Comparison of ENCODE assay signal across 19 cellular contexts in genomic region chr11:114501901-114502300, GRCh38. TPM values are rescaled to one million over a fixed set of nuclear protein-coding genes. Genes with fewer than 3 reads are reported as not detected.
A peak's percentile ranks its signal among the peaks of the same experiment; 100 is the strongest.
DNase-seq lines count a peak whose midpoint lies in the region; ATAC-seq and TF ChIP-seq lines count a peak whose summit lies in the region.
"Had no signal": no experiment of that assay in that cellular context is flagged by ENCODE, and none has a peak within 500 bp of the region (broad histone marks: within the 10 kb centered on the region; RNA-seq: fewer than 3 reads in every experiment).

No MANE protein-coding gene starts in this region.

- no peaks in the 10 kb centered on the region for H3K79me1 ChIP-seq in mesendoderm (ENCODE audit: low read length)

- no peak overlapping the region for H2BK15ac ChIP-seq in mesendoderm (replicated peaks; ENCODE audit: low read depth)

- no peak overlapping the region for H4K8ac ChIP-seq in mesendoderm (ENCODE audit: low read depth, low read length)

- H3K27me3 Mint-ChIP-seq in WTC11 (ENCODE audit: low read depth): no peaks in the 10 kb centered on the region

- TF ChIP-seq CTCF in WTC11 (IDR thresholded peaks at IDR 0.05): no peak

- peaks cover 23% of the 10 kb centered on the region for H3K9me3 Mint-ChIP-seq in WTC11

- no peak overlapping the region for H2BK120ac ChIP-seq in mesendoderm (ENCODE audit: low read depth, low read length)

- no CpG with 5 or more reads among the region's 1 CpG for WGBS in mesendoderm (ENCODE audit: extremely low coverage, insufficient coverage, low lambda C conversion rate)

- no peaks in the 10 kb centered on the region for H3K27me3 ChIP-seq in mesendoderm (ENCODE audit: insufficient read depth, low read length, poor library complexity)
- H3K27me3 ChIP-seq: Peyer's patch had no signal

- no peak overlapping the region for H3K56ac ChIP-seq in mesendoderm (ENCODE audit: low read length)

- H3K27ac Mint-ChIP-seq in WTC11: no peak overlapping the region
- H3K27ac Mint-ChIP-seq: CD4-positive, alpha-beta T cell had no signal

- no peak overlapping the region for H2AK5ac ChIP-seq in mesendoderm (ENCODE audit: low read length)

- CTCF ChIA-PET in WTC11 (lab: Charles Lee): no interaction called here

- no peaks in the 10 kb centered on the region for H3K79me2 ChIP-seq in mesendoderm (ENCODE audit: control insufficient read depth, insufficient read depth, low read length)

- DNase-seq in AG08395 (ENCODE audit: low spot score): peak; percentile 18
- peak; percentile 17 for DNase-seq in HCEC 1CT
- DNase-seq in RKO (ENCODE audit: low spot score): peak; percentile 61
- no peak for DNase-seq in epithelial cell of prostate (ENCODE audit: low read depth, low spot score)
- DNase-seq in HK-2 (ENCODE audit: unreplicated experiment): no peak
- no peak for DNase-seq in mesendoderm
- DNase-seq in WTC11 (ENCODE audit: low spot score): no peak
- DNase-seq: 8988T; Caco-2; CD4-positive, alpha-beta T cell; NCI-H1694 treated with DMSO at 0.1 percent for 48 hours; Peyer's patch; SHP77 had no signal

- POLR2A ChIA-PET in WTC11 (lab: Charles Lee): no interaction called here

- H3K4me2 ChIP-seq in mesendoderm (ENCODE audit: low read length): no peak overlapping the region

- no peak overlapping the region for H3K9ac ChIP-seq in mesendoderm (ENCODE audit: low read length)

- H3K27ac ChIP-seq in epithelial cell of prostate (peak overlapping the region; percentile 12), mesendoderm (ENCODE audit: low read depth, low read length) (no peak overlapping the region)
- H3K27ac ChIP-seq: Peyer's patch, SK-N-MC had no signal

- no peaks in the 10 kb centered on the region for H3K4me1 ChIP-seq in mesendoderm (ENCODE audit: control insufficient read depth, low read depth, low read length)
- H3K4me1 ChIP-seq: Caco-2, Peyer's patch had no signal

- no peak overlapping the region for H4K5ac ChIP-seq in mesendoderm (ENCODE audit: low read length)

- no peak overlapping the region for H3K4me3 Mint-ChIP-seq in WTC11
- H3K4me3 Mint-ChIP-seq: CD4-positive, alpha-beta T cell had no signal

- H3K4me3 ChIP-seq in mesendoderm (ENCODE audit: low read length): no peak overlapping the region
- H3K4me3 ChIP-seq: K562, Peyer's patch, SK-N-MC had no signal

- H3K4ac ChIP-seq in mesendoderm (ENCODE audit: low read depth, low read length): no peak overlapping the region

- H2BK5ac ChIP-seq in mesendoderm (ENCODE audit: low read length): no peak overlapping the region

- no peaks in the 10 kb centered on the region for H3K36me3 ChIP-seq in mesendoderm (ENCODE audit: control insufficient read depth, insufficient read depth, low read length)
- H3K36me3 ChIP-seq: Peyer's patch had no signal

- no peak overlapping the region for H3K23ac ChIP-seq in mesendoderm (ENCODE audit: low read length)

- ATAC-seq in GM18873 (IDR thresholded peaks at IDR 0.05; ENCODE audit: low FRiP score, unreplicated experiment) (no peak), WTC11 (no peak)
- ATAC-seq: K562 had no signal

- H3K36me3 Mint-ChIP-seq in WTC11: no peaks in the 10 kb centered on the region

- H3K18ac ChIP-seq in mesendoderm (ENCODE audit: low read length): no peak overlapping the region

- H3K4me1 Mint-ChIP-seq in WTC11: peaks cover 2% of the 10 kb centered on the region; the same call in 1 of the 2 replicates

TF ChIP-seq in WTC11, 78 proteins besides CTCF, POLR2A, EP300 and RAD21:
- TF ChIP-seq TEAD1 (CRISPR knock-in tag; IDR thresholded peaks at IDR 0.05) (no peak), ATF2 (CRISPR knock-in tag; IDR thresholded peaks at IDR 0.05; ENCODE audit: borderline replicate concordance, low read depth) (no peak), ERG (CRISPR knock-in tag; IDR thresholded peaks at IDR 0.05) (no peak), USF2 (CRISPR knock-in tag; IDR thresholded peaks at IDR 0.05) (no peak), TP53 (CRISPR knock-in tag; IDR thresholded peaks at IDR 0.05) (no peak), MLX (CRISPR knock-in tag; IDR thresholded peaks at IDR 0.05) (no peak), NR2C2 (CRISPR knock-in tag; IDR thresholded peaks at IDR 0.05) (no peak), CREB1 (CRISPR knock-in tag; IDR thresholded peaks at IDR 0.05) (no peak), ETV6 (CRISPR knock-in tag; IDR thresholded peaks at IDR 0.05) (no peak), EMX1 (CRISPR knock-in tag; IDR thresholded peaks at IDR 0.05) (no peak), ZNF219 (CRISPR knock-in tag; IDR thresholded peaks at IDR 0.05; ENCODE audit: borderline replicate concordance) (no peak)

RNA-seq across cellular contexts. Expression of gene NXPE1, which starts 57.8 kb away (rescaled TPM):
- polyA plus RNA-seq in mesendoderm (2013, experiment 1 of 2): not detected
- not detected for polyA plus RNA-seq in mesendoderm (2013, experiment 2 of 2)
- total RNA-seq in WTC11 (2021): 0.16 TPM in 1 of 3 replicates, not detected in the others
- total RNA-seq: Caco-2; CD4-positive, alpha-beta T cell; K562; NCI-H460 had no signal
- polyA plus RNA-seq: AG04450, BJ, K562 had no signal

Comparison
In these comparisons a context has a peak if more than half of its experiments do, and no peak if none do; other contexts are left out.
1. DNase-seq: peak in AG08395 (single experiment), HCEC 1CT (single experiment) and RKO (single experiment); none in epithelial cell of prostate (single experiment), HK-2 (single experiment), mesendoderm (single experiment) and WTC11 (single experiment).